In genomic region chr1:172973424-172973823, GRCh38 we compare ENCODE assay signal across 2 cellular contexts.
TF ChIP-seq lines count a peak whose summit lies in the region.

No MANE protein-coding gene starts in this region.

TF ChIP-seq in IMR-90, 13 proteins besides CTCF, POLR2A, EP300 and RAD21 (continued from another document):
- TF ChIP-seq MAZ (IDR thresholded peaks at IDR 0.05; ENCODE audit: borderline replicate concordance, low read depth, low read length) (no peak), CHD1 (IDR thresholded peaks at IDR 0.05; ENCODE audit: low read depth, low read length) (no peak), RFX5 (IDR thresholded peaks at IDR 0.05; ENCODE audit: low read depth, low read length) (no peak), BHLHE40 (IDR thresholded peaks at IDR 0.05; ENCODE audit: low read depth, low read length) (no peak), CEBPB (IDR thresholded peaks at IDR 0.05; ENCODE audit: low read depth, low read length) (no peak), FOS (IDR thresholded peaks at IDR 0.05; ENCODE audit: low read depth, low read length) (no peak), MXI1 (IDR thresholded peaks at IDR 0.05; ENCODE audit: borderline replicate concordance, low read depth, low read length) (no peak), USF2 (IDR thresholded peaks at IDR 0.05; ENCODE audit: low read depth, low read length) (no peak)

TF ChIP-seq in K562, 482 proteins besides CTCF, POLR2A, EP300 and RAD21 (continued from another document):
- no peak for TF ChIP-seq ZMIZ1 (IDR thresholded peaks at IDR 0.05; ENCODE audit: low read depth in 2 of 2, low read length in 2 of 2)
- 0 out of 2 replicates have a peak, but pooled peaks have one; percentile 21 for TF ChIP-seq PTRF (tag; IDR thresholded peaks at IDR 0.05)
- no peak for TF ChIP-seq HNRNPUL1 (IDR thresholded peaks at IDR 0.05; ENCODE audit: low read length)
- no peak for TF ChIP-seq SREBF2 (CRISPR knock-in tag; IDR thresholded peaks at IDR 0.05)
- peak; percentile 63 for TF ChIP-seq L3MBTL2 (IDR thresholded peaks at IDR 0.05)
- TF ChIP-seq PRDM10 (IDR thresholded peaks at IDR 0.05; ENCODE audit: partially characterized antibody): peak; percentile 27
- peak; percentile 17; the same call in 1 of the 2 replicates for TF ChIP-seq MGA (IDR thresholded peaks at IDR 0.05)
- TF ChIP-seq ZBTB9 (CRISPR knock-in tag; IDR thresholded peaks at IDR 0.05): no peak
- TF ChIP-seq FOSL1 (tag; conservative IDR thresholded peaks at IDR 0.05): 0 out of 2 replicates have a peak, but pooled peaks have one; percentile 11
- TF ChIP-seq SMAD4 (CRISPR knock-in tag; conservative IDR thresholded peaks at IDR 0.05): no peak
- no peak for TF ChIP-seq NFXL1 (CRISPR knock-in tag; IDR thresholded peaks at IDR 0.05)
